23 cellular contexts compared by ENCODE assay signal in the genomic region with DNA sequence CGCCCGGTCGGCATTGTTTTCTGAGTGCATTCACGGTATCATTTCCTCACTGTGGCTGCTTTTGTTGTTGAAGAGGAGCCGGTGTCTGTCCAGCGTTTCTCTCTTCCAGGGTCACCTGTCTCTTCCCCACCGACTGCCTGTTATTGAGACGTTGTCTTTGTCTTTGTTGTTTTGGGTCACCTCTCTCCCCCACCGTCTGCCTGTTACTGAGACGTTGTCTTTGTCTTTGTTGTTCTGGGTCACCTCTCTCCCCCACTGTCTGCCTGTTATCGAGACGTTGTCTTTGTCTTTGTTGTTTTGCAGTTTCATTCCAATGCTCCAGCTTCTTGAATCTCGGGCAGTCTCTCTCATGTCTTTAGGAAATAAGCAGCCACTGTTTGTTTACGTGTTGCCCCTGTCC.
DNase-seq lines count a peak whose midpoint lies in the region; ATAC-seq, FAIRE-seq and TF ChIP-seq lines count a peak whose summit lies in the region.
"Had no signal": no experiment of that assay in that cellular context is flagged by ENCODE, and none has a peak within 500 bp of the region (broad histone marks: within the 10 kb centered on the region; RNA-seq: fewer than 3 reads in every experiment).

No MANE protein-coding gene starts in this region.

- in situ Hi-C loops in brain microvascular endothelial cell (cut with HindIII; ENCODE audit: low pct_ligation_motif_present, low sequenced_read_pairs) = no loop called here

- POLR2A ChIA-PET in endothelial cell of umbilical vein (lab: Charles Lee) = no interaction called here

- TF ChIP-seq POLR2A in endothelial cell of umbilical vein (IDR thresholded peaks at IDR 0.05; ENCODE audit: low read depth, low read length) = no peak

- H3K9me1 ChIP-seq in endothelial cell of umbilical vein (replicated peaks; ENCODE audit: control insufficient read depth, extremely low read depth, insufficient read depth, low read length) = no peaks in the 10 kb centered on the region

- intact Hi-C loops in activated CD4-positive, alpha-beta T cell treated with anti-CD3 and anti-CD28 coated beads, Interleukin-2, amount 10 ng/mL, durations not matched to agents 24 days and 14 days (cut with micrococcal nuclease) = no loop called here
- intact Hi-C loops in endothelial cell of umbilical vein (cut with micrococcal nuclease) = no loop called here

- no peak overlapping the region for H3K4me3 ChIP-seq in endothelial cell of umbilical vein (replicated peaks in 1 of 3; ENCODE audit: insufficient read depth in 1 of 3, low read depth in 1 of 3, low read length in 3 of 3)
- no peak overlapping the region for H3K4me3 ChIP-seq in brain microvascular endothelial cell (ENCODE audit: low read depth, low read length)
- H3K4me3 ChIP-seq: BLaER1, GM12878 had no signal

- H3K4me3 Mint-ChIP-seq in activated CD4-positive, alpha-beta T cell treated with anti-CD3 and anti-CD28 coated beads, Interleukin-2, amount 10 ng/mL, durations not matched to agents 24 days and 14 days = no peak overlapping the region
- peak overlapping the region in 3 of 4 donors; percentile 17 to 77 (median 21) for H3K4me3 Mint-ChIP-seq in IgD-negative memory B cell
- H3K4me3 Mint-ChIP-seq in stimulated activated naive B cell treated with anti-CD40 and anti-IgM and Interleukin-4, amounts not matched to agents 10 μg/mL and 1 μg/mL and 100 μg/mL, for 72 hours = no peak overlapping the region
- H3K4me3 Mint-ChIP-seq: CD8-positive, alpha-beta T cell; HFFc6 had no signal

- no peaks in the 10 kb centered on the region for H3K9me3 ChIP-seq in endothelial cell of umbilical vein (replicated peaks; ENCODE audit: control insufficient read depth, insufficient read depth, low read length)
- H3K9me3 ChIP-seq: BLaER1 had no signal

- no peak for FAIRE-seq in endothelial cell of umbilical vein (lab: Jason Lieb, UNC)
- FAIRE-seq: GM12878, GM18507, HepG2 had no signal

- H3K9ac ChIP-seq in endothelial cell of umbilical vein (replicated peaks; ENCODE audit: extremely low read depth, insufficient read depth, low read length) = no peak overlapping the region
- H3K9ac ChIP-seq: BLaER1, KMS-11 had no signal

- TF ChIP-seq CTCF in endothelial cell of umbilical vein (IDR thresholded peaks at IDR 0.05; ENCODE audit: extremely low read depth in 1 of 2, insufficient read depth in 1 of 2, low read depth in 1 of 2, low read length in 2 of 2) = no peak
- no peak for TF ChIP-seq CTCF in brain microvascular endothelial cell (IDR thresholded peaks at IDR 0.05; ENCODE audit: low read depth, low read length, missing control alignments)

- H3K36me3 ChIP-seq in endothelial cell of umbilical vein (ENCODE audit: control insufficient read depth in 2 of 2, extremely low read depth in 1 of 2, insufficient read depth in 2 of 2, low read length in 2 of 2) = peaks cover 5 to 14% of the 10 kb centered on the region in 2 experiments
- peaks cover 30% of the 10 kb centered on the region for H3K36me3 ChIP-seq in brain microvascular endothelial cell (replicated peaks)

- CTCF ChIA-PET in endothelial cell of umbilical vein (lab: Charles Lee) = no interaction called here

- H3K4me1 Mint-ChIP-seq in activated CD4-positive, alpha-beta T cell treated with anti-CD3 and anti-CD28 coated beads, Interleukin-2, amount 10 ng/mL, durations not matched to agents 24 days and 14 days = peaks cover 9% of the 10 kb centered on the region
- peaks cover 26 to 42% (median 39%) of the 10 kb centered on the region in 3 donors for H3K4me1 Mint-ChIP-seq in IgD-negative memory B cell
- peaks cover 40 to 53% of the 10 kb centered on the region in 2 donors for H3K4me1 Mint-ChIP-seq in stimulated activated naive B cell treated with anti-CD40 and anti-IgM and Interleukin-4, amounts not matched to agents 10 μg/mL and 1 μg/mL and 100 μg/mL, for 72 hours

- DNase-seq in activated CD4-positive, alpha-beta T cell treated with anti-CD3 and anti-CD28 coated beads, Interleukin-2, amount 10 ng/mL, durations not matched to agents 24 days and 14 days = no peak
- DNase-seq in activated CD4-positive, alpha-beta T cell treated with anti-CD3 and anti-CD28 coated beads for 48 hours = no peak
- DNase-seq in endothelial cell of umbilical vein (ENCODE audit: low read depth, low spot score) = peak; percentile 19
- no peak for DNase-seq in stimulated activated naive B cell treated with anti-CD40 and anti-IgM and Interleukin-4, amounts not matched to agents 10 μg/mL and 1 μg/mL and 100 μg/mL, for 72 hours
- no peak for DNase-seq in brain microvascular endothelial cell
- DNase-seq in NCI-H146 treated with DMSO at 0.1 percent for 48 hours (lab: John Stamatoyannopoulos, UW; ENCODE audit: unreplicated experiment) = no peak
- DNase-seq: CD8-positive, alpha-beta T cell; DND-41; GDM1; HFFc6; NCI-H1436; NCI-H2029 treated with DMSO at 0.1 percent for 48 hours; NCI-H2171 treated with DMSO at 0.1 percent for 48 hours; NCI-H774; PC-3 had no signal

- H2AFZ ChIP-seq in endothelial cell of umbilical vein (ENCODE audit: low read depth, low read length) = no peak overlapping the region

- peaks cover 60% of the 10 kb centered on the region for H3K36me3 Mint-ChIP-seq in activated CD4-positive, alpha-beta T cell treated with anti-CD3 and anti-CD28 coated beads, Interleukin-2, amount 10 ng/mL, durations not matched to agents 24 days and 14 days (ENCODE audit: low read depth)
- peaks cover 5% of the 10 kb centered on the region for H3K36me3 Mint-ChIP-seq in IgD-negative memory B cell
- H3K36me3 Mint-ChIP-seq in stimulated activated naive B cell treated with anti-CD40 and anti-IgM and Interleukin-4, amounts not matched to agents 10 μg/mL and 1 μg/mL and 100 μg/mL, for 72 hours = peaks cover 45 to 65% of the 10 kb centered on the region in 2 donors

- no peaks in the 10 kb centered on the region for H4K20me1 ChIP-seq in endothelial cell of umbilical vein (replicated peaks; ENCODE audit: control insufficient read depth, extremely low read depth, insufficient read depth, low read length)

- no peaks in the 10 kb centered on the region for H3K79me2 ChIP-seq in endothelial cell of umbilical vein (ENCODE audit: control insufficient read depth, insufficient read depth, low read length)

- H3K9me3 Mint-ChIP-seq in activated CD4-positive, alpha-beta T cell treated with anti-CD3 and anti-CD28 coated beads, Interleukin-2, amount 10 ng/mL, durations not matched to agents 24 days and 14 days = no peaks in the 10 kb centered on the region
- no peaks in the 10 kb centered on the region for H3K9me3 Mint-ChIP-seq in IgD-negative memory B cell
- no peaks in the 10 kb centered on the region for H3K9me3 Mint-ChIP-seq in stimulated activated naive B cell treated with anti-CD40 and anti-IgM and Interleukin-4, amounts not matched to agents 10 μg/mL and 1 μg/mL and 100 μg/mL, for 72 hours
- H3K9me3 Mint-ChIP-seq: CD8-positive, alpha-beta T cell; HFFc6 had no signal

- dilution Hi-C loops in endothelial cell of umbilical vein (cut with MboI; ENCODE audit: extremely low pct_ligation_motif_present, low sequenced_read_pairs) = no loop called here

- H3K27ac Mint-ChIP-seq in activated CD4-positive, alpha-beta T cell treated with anti-CD3 and anti-CD28 coated beads, Interleukin-2, amount 10 ng/mL, durations not matched to agents 24 days and 14 days = peak overlapping the region; percentile 4
- H3K27ac Mint-ChIP-seq in IgD-negative memory B cell = peak overlapping the region in 2 of 3 donors; percentile 84
- peak overlapping the region; percentile 68 for H3K27ac Mint-ChIP-seq in stimulated activated naive B cell treated with anti-CD40 and anti-IgM and Interleukin-4, amounts not matched to agents 10 μg/mL and 1 μg/mL and 100 μg/mL, for 72 hours
- H3K27ac Mint-ChIP-seq: CD8-positive, alpha-beta T cell; HFFc6 had no signal

- no TSS peak for BruUV-seq in endothelial cell of umbilical vein (replicated peaks; lab: Mats Ljungman, UMichigan)

- no peaks in the 10 kb centered on the region for H3K27me3 Mint-ChIP-seq in activated CD4-positive, alpha-beta T cell treated with anti-CD3 and anti-CD28 coated beads, Interleukin-2, amount 10 ng/mL, durations not matched to agents 24 days and 14 days
- H3K27me3 Mint-ChIP-seq in IgD-negative memory B cell = no peaks in the 10 kb centered on the region
- no peaks in the 10 kb centered on the region for H3K27me3 Mint-ChIP-seq in stimulated activated naive B cell treated with anti-CD40 and anti-IgM and Interleukin-4, amounts not matched to agents 10 μg/mL and 1 μg/mL and 100 μg/mL, for 72 hours

- ATAC-seq in stimulated activated naive B cell treated with anti-CD40 and anti-IgM and Interleukin-4, amounts not matched to agents 10 μg/mL and 1 μg/mL and 100 μg/mL, for 72 hours (replicated peaks) = no peak
- ATAC-seq in GM21717 (IDR thresholded peaks at IDR 0.05; ENCODE audit: unreplicated experiment) = no peak
- ATAC-seq: CD8-positive, alpha-beta T cell; GM12878; HepG2; PC-3 had no signal

- H3K4me1 ChIP-seq in endothelial cell of umbilical vein (ENCODE audit: control insufficient read depth, extremely low read depth, insufficient read depth, low read length) = peaks cover 14% of the 10 kb centered on the region

- H3K27ac ChIP-seq in endothelial cell of umbilical vein (ENCODE audit: insufficient read depth, low read depth, low read length) (no peak overlapping the region), brain microvascular endothelial cell (no peak overlapping the region)
- H3K27ac ChIP-seq: BLaER1, KMS-11, RWPE1 had no signal

- H3K27me3 ChIP-seq in endothelial cell of umbilical vein (ENCODE audit: control insufficient read depth in 2 of 2, insufficient read depth in 2 of 2, low read length in 2 of 2) (no peaks in the 10 kb centered on the region), brain microvascular endothelial cell (replicated peaks) (no peaks in the 10 kb centered on the region)
- H3K27me3 ChIP-seq: BLaER1 had no signal

- H3K4me2 ChIP-seq in endothelial cell of umbilical vein (ENCODE audit: insufficient read depth, low read length) = no peak overlapping the region
- H3K4me2 ChIP-seq: BLaER1, KMS-11 had no signal

TF ChIP-seq in endothelial cell of umbilical vein, 7 proteins besides CTCF, POLR2A, EP300 and RAD21:
- TF ChIP-seq, protein P1, sequence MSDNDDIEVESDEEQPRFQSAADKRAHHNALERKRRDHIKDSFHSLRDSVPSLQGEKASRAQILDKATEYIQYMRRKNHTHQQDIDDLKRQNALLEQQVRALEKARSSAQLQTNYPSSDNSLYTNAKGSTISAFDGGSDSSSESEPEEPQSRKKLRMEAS (IDR thresholded peaks at IDR 0.05; ENCODE audit: insufficient read depth, insufficient read length) = no peak
- TF ChIP-seq EZH2 (IDR thresholded peaks at IDR 0.05; ENCODE audit: borderline replicate concordance, low read depth, low read length, severe bottlenecking) (no peak), JUN (IDR thresholded peaks at IDR 0.05; ENCODE audit: borderline replicate concordance, insufficient read depth, insufficient read length, low read depth) (no peak), POLR2AphosphoS5 (IDR thresholded peaks at IDR 0.05; ENCODE audit: insufficient read depth, low read depth, low read length) (no peak), GATA2 (IDR thresholded peaks at IDR 0.05; ENCODE audit: insufficient read depth, insufficient read length, low read depth, low read length) (no peak), FOS (IDR thresholded peaks at IDR 0.05; ENCODE audit: borderline replicate concordance, insufficient read depth, low read length) (no peak), MYC (IDR thresholded peaks at IDR 0.05; ENCODE audit: low read depth, low read length) (no peak)

Comparison
In these comparisons a context has a peak if more than half of its experiments do, and no peak if none do; other contexts are left out.
1. H3K27ac Mint-ChIP-seq: peak in every context shown above with its lines; median percentile 84 in IgD-negative memory B cell; 68 in stimulated activated naive B cell treated with anti-CD40 and anti-IgM and Interleukin-4, amounts not matched to agents 10 μg/mL and 1 μg/mL and 100 μg/mL, for 72 hours; 4 in activated CD4-positive, alpha-beta T cell treated with anti-CD3 and anti-CD28 coated beads, Interleukin-2, amount 10 ng/mL, durations not matched to agents 24 days and 14 days.
2. H3K4me3 Mint-ChIP-seq: peak in IgD-negative memory B cell (3 of 4); none in activated CD4-positive, alpha-beta T cell treated with anti-CD3 and anti-CD28 coated beads, Interleukin-2, amount 10 ng/mL, durations not matched to agents 24 days and 14 days (single experiment) and stimulated activated naive B cell treated with anti-CD40 and anti-IgM and Interleukin-4, amounts not matched to agents 10 μg/mL and 1 μg/mL and 100 μg/mL, for 72 hours (0 of 2).